ENCODE assay signal across 35 cellular contexts in the genomic region with DNA sequence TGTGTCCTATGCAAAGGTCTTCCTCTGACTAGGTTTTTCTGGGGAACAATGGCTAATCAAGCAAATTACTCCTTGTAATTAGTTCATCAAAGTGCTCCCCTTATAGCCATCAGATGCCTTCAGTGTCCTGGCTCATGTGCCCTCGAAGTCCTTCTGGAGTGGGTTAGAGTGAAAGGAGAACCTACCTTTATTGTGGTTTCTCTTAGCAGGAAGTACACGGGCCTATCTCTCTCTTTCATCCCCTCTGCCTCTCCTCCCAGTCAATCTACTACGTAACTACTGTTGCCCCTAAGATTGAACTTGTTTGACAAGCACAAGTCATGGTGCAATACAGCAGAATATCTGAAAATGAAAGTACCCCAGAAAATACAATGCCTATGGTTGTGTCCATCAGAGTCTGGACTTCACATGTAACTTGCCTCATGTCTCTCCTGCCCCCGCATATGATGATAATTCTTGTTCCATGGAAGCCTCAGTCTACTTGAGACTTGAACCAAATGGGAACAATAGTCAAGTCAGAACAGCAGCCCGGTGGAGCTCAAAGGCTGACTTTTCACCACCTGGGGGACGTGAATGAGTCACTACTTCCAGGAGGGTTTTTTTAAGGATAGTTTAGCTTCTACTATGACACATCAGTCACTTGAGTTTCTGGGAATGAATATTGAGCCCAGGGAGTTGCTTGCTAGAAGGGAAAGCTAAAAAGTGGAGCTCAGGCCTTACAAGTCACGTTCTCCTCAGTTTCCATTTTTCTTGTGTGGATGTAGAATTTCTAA.
DNase-seq lines count a peak whose midpoint lies in the region; ATAC-seq and TF ChIP-seq lines count a peak whose summit lies in the region.
"Had no signal": no experiment of that assay in that cellular context is flagged by ENCODE, and none has a peak within 500 bp of the region (broad histone marks: within the 10 kb centered on the region; RNA-seq: fewer than 3 reads in every experiment).

No MANE protein-coding gene starts in this region.

- DNase-seq in RWPE2 (ENCODE audit: low spot score): no peak
- DNase-seq in foreskin keratinocyte: peak; percentile 54 to 79
- DNase-seq in germinal center (ENCODE audit: low spot score): no peak
- DNase-seq in GM13976 (ENCODE audit: low spot score): no peak
- no peak for DNase-seq in Caco-2
- DNase-seq: activated CD4-positive, alpha-beta T cell treated with anti-CD3 and anti-CD28 coated beads, Interleukin-2, amount 10 ng/mL, durations not matched to agents 7 days and 5 days; activated naive CD4-positive, alpha-beta T cell treated with Interleukin-2 at 50 U/mL for 16 hours; activated T-cell treated with anti-CD3 and anti-CD28 coated beads, Interleukin-2, amount 50 U/mL, for 4 hours; brain microvascular endothelial cell; CD8-positive, alpha-beta T cell; DMS 273 treated with DMSO at 0.1 percent for 48 hours; effector memory CD8-positive, alpha-beta T cell; foreskin melanocyte; GDM1; immature natural killer cell; KBM-7; midbrain; MM.1S; naive thymus-derived CD4-positive, alpha-beta T cell; NCI-H446; NCI-H774; occipital lobe; SHP77; stimulated activated CD4-positive, alpha-beta T cell treated with anti-CD3 and anti-CD28 coated beads, Interleukin-1b, Interleukin-23, amount 100 ng/mL, for 48 hours; stimulated activated CD8-positive, alpha-beta memory T cell treated with anti-CD3 and anti-CD28 coated beads, Interleukin-4, amount 100 ng/mL, for 48 hours had no signal

- H3K4me1 ChIP-seq in BLaER1 (peaks cover 18% of the 10 kb centered on the region), HEK293 (ENCODE audit: control insufficient read depth, insufficient read depth, low read length) (no peaks in the 10 kb centered on the region), RWPE2 (ENCODE audit: insufficient read depth, poor library complexity, severe bottlenecking) (no peaks in the 10 kb centered on the region), foreskin keratinocyte (peaks cover 5% of the 10 kb centered on the region), Caco-2 (no peaks in the 10 kb centered on the region)
- H3K4me1 ChIP-seq: esophagus muscularis mucosa, HAP-1, tibial nerve had no signal

- TF ChIP-seq CTCF in HEK293 (tag by site-specific recombination; IDR thresholded peaks at IDR 0.05) (no peak), RWPE2 (IDR thresholded peaks at IDR 0.05; ENCODE audit: poor library complexity, severe bottlenecking) (no peak), foreskin keratinocyte (conservative IDR thresholded peaks at IDR 0.05) (no peak), GM13976 (IDR thresholded peaks at IDR 0.05; ENCODE audit: borderline replicate concordance, control extremely low read depth, extremely low read depth, insufficient read depth, missing control alignments) (no peak), Caco-2 (IDR thresholded peaks at IDR 0.05; ENCODE audit: insufficient read depth in 1 of 2, low read depth in 1 of 2, low read length in 1 of 2, severe bottlenecking in 1 of 2, unreplicated experiment in 1 of 2) (no peak)

- no peak overlapping the region for H3K27ac Mint-ChIP-seq in Caco-2 (ENCODE audit: unreplicated experiment)
- H3K27ac Mint-ChIP-seq: activated CD4-positive, alpha-beta T cell treated with anti-CD3 and anti-CD28 coated beads, Interleukin-2, amount 10 ng/mL, durations not matched to agents 7 days and 5 days; CD8-positive, alpha-beta T cell; effector memory CD8-positive, alpha-beta T cell; naive thymus-derived CD4-positive, alpha-beta T cell; T-helper 2 cell treated with Interferon-gamma antibody and Interleukin-4, amounts not matched to agents 5 μg/mL and 100 μg/mL, for 36 hours had no signal

- no peaks in the 10 kb centered on the region for H3K9me3 ChIP-seq in BLaER1
- H3K9me3 ChIP-seq in HEK293 (ENCODE audit: control insufficient read depth, insufficient read depth, low read depth, low read length): no peaks in the 10 kb centered on the region
- H3K9me3 ChIP-seq in RWPE2 (ENCODE audit: severe bottlenecking): no peaks in the 10 kb centered on the region
- no peaks in the 10 kb centered on the region for H3K9me3 ChIP-seq in Caco-2
- H3K9me3 ChIP-seq: esophagus muscularis mucosa, HAP-1, tibial nerve had no signal

- CTCF ChIA-PET in HEK293 (lab: Yijun Ruan, JAX): no interaction called here
- CTCF ChIA-PET in Caco-2 (lab: Charles Lee): no interaction called here

- no peaks in the 10 kb centered on the region for H3K36me3 ChIP-seq in BLaER1
- H3K36me3 ChIP-seq in HEK293 (ENCODE audit: control insufficient read depth in 2 of 2, insufficient read depth in 1 of 2, low read length in 2 of 2): no peaks in the 10 kb centered on the region
- no peaks in the 10 kb centered on the region for H3K36me3 ChIP-seq in RWPE2 (ENCODE audit: low read depth)
- no peaks in the 10 kb centered on the region for H3K36me3 ChIP-seq in Caco-2 (ENCODE audit: control insufficient read depth, insufficient read depth, low read length)
- H3K36me3 ChIP-seq: brain microvascular endothelial cell, esophagus muscularis mucosa, HAP-1, tibial nerve had no signal

- intact Hi-C loops in Caco-2 (cut with micrococcal nuclease; ENCODE audit: unreplicated experiment): no loop called here

- H3K4me1 Mint-ChIP-seq in Caco-2 (ENCODE audit: low read depth, unreplicated experiment): no peaks in the 10 kb centered on the region

- H3K4me3 Mint-ChIP-seq in Caco-2 (ENCODE audit: unreplicated experiment): no peak overlapping the region
- H3K4me3 Mint-ChIP-seq: activated CD4-positive, alpha-beta T cell treated with anti-CD3 and anti-CD28 coated beads, Interleukin-2, amount 10 ng/mL, durations not matched to agents 7 days and 5 days; activated T-cell treated with anti-CD3 and anti-CD28 coated beads, Interleukin-2, amount 50 U/mL, for 4 hours; CD8-positive, alpha-beta T cell; effector memory CD8-positive, alpha-beta T cell; immature natural killer cell; naive thymus-derived CD4-positive, alpha-beta T cell; T-helper 2 cell treated with Interferon-gamma antibody and Interleukin-4, amounts not matched to agents 5 μg/mL and 100 μg/mL, for 36 hours had no signal

- H3K4me2 ChIP-seq in BLaER1: peak overlapping the region; percentile 29; the same call in 1 of the 2 replicates
- H3K4me2 ChIP-seq: hepatocyte, smooth muscle cell had no signal

- in situ Hi-C loops in GM13976 (cut with MboI; ENCODE audit: low sequenced_read_pairs, unreplicated experiment): no loop called here

- ATAC-seq in RWPE2 (ENCODE audit: low read depth) (peak; percentile 46; the same call in 1 of the 3 replicates), foreskin keratinocyte (peak; percentile 79), GM21737 (IDR thresholded peaks at IDR 0.05; ENCODE audit: unreplicated experiment) (no peak)
- ATAC-seq: activated T-cell treated with anti-CD3 and anti-CD28 coated beads, Interleukin-2, amount 50 U/mL, for 4 hours; CD8-positive, alpha-beta T cell; effector memory CD8-positive, alpha-beta T cell; left lobe of liver; naive thymus-derived CD4-positive, alpha-beta T cell had no signal

- H3K36me3 Mint-ChIP-seq in Caco-2 (ENCODE audit: insufficient read depth, unreplicated experiment): no peaks in the 10 kb centered on the region
- H3K36me3 Mint-ChIP-seq: CD8-positive, alpha-beta T cell; immature natural killer cell; naive thymus-derived CD4-positive, alpha-beta T cell had no signal

- H3K27me3 Mint-ChIP-seq in Caco-2 (ENCODE audit: insufficient read depth, unreplicated experiment): peaks cover 17% of the 10 kb centered on the region

- H3K4me3 ChIP-seq in BLaER1: no peak overlapping the region
- H3K4me3 ChIP-seq in HEK293 (ENCODE audit: low read depth, low read length): no peak overlapping the region
- H3K4me3 ChIP-seq in RWPE2 (ENCODE audit: severe bottlenecking): no peak overlapping the region
- H3K4me3 ChIP-seq in Caco-2 (ENCODE audit: low read depth, low read length): no peak overlapping the region
- H3K4me3 ChIP-seq: esophagus muscularis mucosa, HAP-1, hepatocyte, smooth muscle cell, tibial nerve had no signal

- H3K9ac ChIP-seq in BLaER1: no peak overlapping the region

- H4K20me1 ChIP-seq in BLaER1: no peaks in the 10 kb centered on the region

- H3K27ac ChIP-seq in BLaER1: no peak overlapping the region
- no peak overlapping the region for H3K27ac ChIP-seq in HEK293 (ENCODE audit: extremely low read depth, low read depth, low read length)
- H3K27ac ChIP-seq in RWPE2 (ENCODE audit: poor library complexity, severe bottlenecking): no peak overlapping the region
- no peak overlapping the region for H3K27ac ChIP-seq in foreskin keratinocyte
- H3K27ac ChIP-seq: brain microvascular endothelial cell, esophagus muscularis mucosa, hepatocyte, tibial nerve had no signal

- POLR2A ChIA-PET in HEK293 (lab: Yijun Ruan, JAX): no interaction called here
- POLR2A ChIA-PET in Caco-2 (lab: Charles Lee): no interaction called here

- H3K27me3 ChIP-seq in BLaER1 (no peaks in the 10 kb centered on the region), RWPE2 (ENCODE audit: insufficient read depth, poor library complexity, severe bottlenecking) (peaks cover 12% of the 10 kb centered on the region), foreskin keratinocyte (peaks cover 12% of the 10 kb centered on the region), Caco-2 (replicated peaks; ENCODE audit: control insufficient read depth, insufficient read depth, low read length) (no peaks in the 10 kb centered on the region; the same call in 1 of the 2 replicates)
- H3K27me3 ChIP-seq: brain microvascular endothelial cell, tibial nerve had no signal

- BruUV-seq in Caco-2 (replicated peaks; lab: Mats Ljungman, UMichigan): no TSS peak

- H3K9me3 Mint-ChIP-seq in Caco-2 (ENCODE audit: unreplicated experiment): no peaks in the 10 kb centered on the region
- H3K9me3 Mint-ChIP-seq: activated CD4-positive, alpha-beta T cell treated with anti-CD3 and anti-CD28 coated beads, Interleukin-2, amount 10 ng/mL, durations not matched to agents 7 days and 5 days; activated T-cell treated with anti-CD3 and anti-CD28 coated beads, Interleukin-2, amount 50 U/mL, for 4 hours; CD8-positive, alpha-beta T cell; effector memory CD8-positive, alpha-beta T cell; immature natural killer cell; naive thymus-derived CD4-positive, alpha-beta T cell; T-helper 2 cell treated with Interferon-gamma antibody and Interleukin-4, amounts not matched to agents 5 μg/mL and 100 μg/mL, for 36 hours had no signal

TF ChIP-seq in HEK293, 187 proteins besides CTCF, POLR2A, EP300 and RAD21:
- peak; percentile 39; the same call in 1 of the 2 replicates for TF ChIP-seq GLIS1 (tag by site-specific recombination; IDR thresholded peaks at IDR 0.05)
- TF ChIP-seq ZNF155 (tag by site-specific recombination; IDR thresholded peaks at IDR 0.05): no peak
TF ChIP-seq in HEK293: peak in this region for 1.

Comparison
In these comparisons a context has a peak if more than half of its experiments do, and no peak if none do; other contexts are left out.
1. DNase-seq: peak in foreskin keratinocyte (2 of 2); none in RWPE2 (single experiment), germinal center (single experiment), GM13976 (single experiment) and Caco-2 (0 of 2).